Comparison of ENCODE assay signal across 10 cellular contexts in genomic region chr12:122099280-122099749, GRCh38. TPM values are rescaled to one million over a fixed set of nuclear protein-coding genes. Genes with fewer than 3 reads are reported as not detected.
A peak's percentile ranks its signal among the peaks of the same experiment; 100 is the strongest.
DNase-seq lines count a peak whose midpoint lies in the region; ATAC-seq and TF ChIP-seq lines count a peak whose summit lies in the region.
"Had no signal": no experiment of that assay in that cellular context is flagged by ENCODE, and none has a peak within 500 bp of the region (broad histone marks: within the 10 kb centered on the region; RNA-seq: fewer than 3 reads in every experiment).

No MANE protein-coding gene starts in this region.

- H3K36me3 ChIP-seq in esophagus muscularis mucosa = no peaks in the 10 kb centered on the region
- H3K36me3 ChIP-seq in gastrocnemius medialis = no peaks in the 10 kb centered on the region

- in situ Hi-C loops in gastrocnemius medialis (cut with MboI; ENCODE audit: low sequenced_read_pairs in 4 of 4) = no loop called here

- H3K4me1 ChIP-seq in esophagus muscularis mucosa (peaks cover 64 to 95% (median 87%) of the 10 kb centered on the region in 4 donors), gastrocnemius medialis (peaks cover 86 to 95% of the 10 kb centered on the region in 2 donors)

- no peak for TF ChIP-seq EP300 in esophagus muscularis mucosa (IDR thresholded peaks at IDR 0.05)

- no peaks in the 10 kb centered on the region for H3K27me3 ChIP-seq in esophagus muscularis mucosa
- H3K27me3 ChIP-seq in gastrocnemius medialis = no peaks in the 10 kb centered on the region

- no peaks in the 10 kb centered on the region for H3K9me3 ChIP-seq in esophagus muscularis mucosa
- no peaks in the 10 kb centered on the region for H3K9me3 ChIP-seq in gastrocnemius medialis

- TF ChIP-seq POLR2A in esophagus muscularis mucosa (IDR thresholded peaks at IDR 0.05; ENCODE audit: low read depth) (no peak), gastrocnemius medialis (IDR thresholded peaks at IDR 0.05) (peak; percentile 62 to 81)

- 92% methylated on average over 2 of the region's 6 CpGs for WGBS in esophagus muscularis mucosa

- intact Hi-C loops in esophagus muscularis mucosa (cut with DNase I) (no loop called here), gastrocnemius medialis (cut with DNase I; ENCODE audit: low total_unique reads) (loop anchor here (2.0 kb wide), 1 partner anchor 21 kb away; the partner anchor contains the start of gene MLXIP)

- ATAC-seq in gastrocnemius medialis = peak; percentile 67 to 72
- no peak for ATAC-seq in GM18909 (IDR thresholded peaks at IDR 0.05; ENCODE audit: poor library complexity, unreplicated experiment)
- ATAC-seq in HG02571 (IDR thresholded peaks at IDR 0.05; ENCODE audit: unreplicated experiment) = no peak
- ATAC-seq in GM21423 (IDR thresholded peaks at IDR 0.05; ENCODE audit: unreplicated experiment) = no peak

- H3K27ac ChIP-seq in esophagus muscularis mucosa (replicated peaks in 1 of 4) (peak overlapping the region; percentile 13 to 81 (median 78)), gastrocnemius medialis (peak overlapping the region; percentile 90 to 97 (median 94))

- H3K4me3 ChIP-seq in esophagus muscularis mucosa (no peak overlapping the region), gastrocnemius medialis (peak overlapping the region in 1 of 4 donors; percentile 40)

- TF ChIP-seq CTCF in esophagus muscularis mucosa (IDR thresholded peaks at IDR 0.05) (no peak), gastrocnemius medialis (IDR thresholded peaks at IDR 0.05 in 4 of 5, conservative IDR thresholded peaks at IDR 0.05 in 1 of 5) (no peak)

- DNase-seq in COLO668 (lab: John Stamatoyannopoulos, UW; ENCODE audit: unreplicated experiment) = peak; percentile 37
- peak; percentile 82 for DNase-seq in NCI-H69 (lab: John Stamatoyannopoulos, UW)
- DNase-seq in esophagus muscularis mucosa (ENCODE audit: extremely low spot score) = no peak
- peak; percentile 82 to 94 for DNase-seq in gastrocnemius medialis
- DNase-seq in NCI-H2196 (lab: John Stamatoyannopoulos, UW; ENCODE audit: unreplicated experiment) = no peak
- DNase-seq: GDM1, KG1 had no signal

RNA-seq across cellular contexts. Expression of gene MLXIP, which starts 20.8 kb away (rescaled TPM):
- total RNA-seq in esophagus muscularis mucosa = 10 to 100 TPM; 33.8 to 82.2 (median 50.9) TPM
- 10 to 100 TPM; 36.6 to 89.4 (median 79.7) TPM for total RNA-seq in gastrocnemius medialis

Comparison
In these comparisons a context has a peak if more than half of its experiments do, and no peak if none do; other contexts are left out.
1. DNase-seq: peak in COLO668 (single experiment), NCI-H69 (single experiment) and gastrocnemius medialis (2 of 2); none in esophagus muscularis mucosa (single experiment) and NCI-H2196 (single experiment).
2. ATAC-seq: peak in gastrocnemius medialis (2 of 2); none in GM18909 (single experiment), HG02571 (single experiment) and GM21423 (single experiment).